8 cellular contexts compared by ENCODE assay signal in genomic region chr20:19976595-19977372, GRCh38. TPM values are rescaled to one million over a fixed set of nuclear protein-coding genes. Genes with fewer than 3 reads are reported as not detected.
DNase-seq lines count a peak whose midpoint lies in the region; ATAC-seq and TF ChIP-seq lines count a peak whose summit lies in the region.

No MANE protein-coding gene starts in this region.

- peak; percentile 97 for DNase-seq in M059J (ENCODE audit: low read depth)
- no peak for DNase-seq in mucosa of descending colon
- no peak for DNase-seq in NCI-H1417 (lab: John Stamatoyannopoulos, UW)
- no peak for DNase-seq in NCI-H2227 treated with DMSO at 0.1 percent for 48 hours (lab: John Stamatoyannopoulos, UW)
- no peak for DNase-seq in GF-D8 (lab: John Stamatoyannopoulos, UW)

- no peak for TF ChIP-seq CTCF in mucosa of descending colon (IDR thresholded peaks at IDR 0.05)

- H3K36me3 ChIP-seq in ACC112 (ENCODE audit: insufficient read depth, low read length) (peaks cover 6% of the 10 kb centered on the region), ectodermal cell (ENCODE audit: control insufficient read depth, insufficient read depth, low read length) (no peaks in the 10 kb centered on the region), mucosa of descending colon (ENCODE audit: low read depth) (no peaks in the 10 kb centered on the region)

- no peaks in the 10 kb centered on the region for H3K27me3 ChIP-seq in ACC112 (ENCODE audit: insufficient read depth, low read length)
- H3K27me3 ChIP-seq in ectodermal cell (ENCODE audit: control insufficient read depth, insufficient read depth, low read length, poor library complexity, severe bottlenecking) = no peaks in the 10 kb centered on the region

- intact Hi-C loops in mucosa of descending colon (cut with DNase I, micrococcal nuclease) = no loop called here

- H3K4me3 ChIP-seq in ACC112 (ENCODE audit: low read depth, low read length) (peak overlapping the region; percentile 85), ectodermal cell (ENCODE audit: insufficient read depth, low read depth, low read length) (no peak overlapping the region), mucosa of descending colon (no peak overlapping the region)

- H3K4me1 ChIP-seq in ACC112 (ENCODE audit: control insufficient read depth, insufficient read depth, low read length, unreplicated experiment) (peaks cover 53% of the 10 kb centered on the region), ectodermal cell (ENCODE audit: control insufficient read depth, insufficient read depth, low read length) (peaks cover 34% of the 10 kb centered on the region), mucosa of descending colon (ENCODE audit: low read depth) (peaks cover 4% of the 10 kb centered on the region)

- ATAC-seq in mucosa of descending colon = peak; percentile 37
- no peak for ATAC-seq in GM18498 (IDR thresholded peaks at IDR 0.05; ENCODE audit: unreplicated experiment)

- H3K79me2 ChIP-seq in ACC112 (ENCODE audit: control insufficient read depth, insufficient read depth, low read length, unreplicated experiment) = peaks cover 67% of the 10 kb centered on the region

- H3K27ac ChIP-seq in ACC112 (ENCODE audit: low read depth, low read length) (peak overlapping the region; percentile 93), ectodermal cell (ENCODE audit: insufficient read depth, low read depth, low read length, poor library complexity, severe bottlenecking) (peak overlapping the region; percentile 83)

- H2AFZ ChIP-seq in ACC112 (ENCODE audit: low read length, unreplicated experiment) = no peak overlapping the region

- H3K9me3 ChIP-seq in ectodermal cell (ENCODE audit: control insufficient read depth, low read length) (no peaks in the 10 kb centered on the region), mucosa of descending colon (no peaks in the 10 kb centered on the region)

- 28 to 36% methylated on average over 7 of the region's 8 CpGs for WGBS in ectodermal cell, 2 experiments

RNA-seq across cellular contexts. Expression of gene NAA20, which starts 40.4 kb away (rescaled TPM):
- total RNA-seq in M059J (2014; rRNA removed; shearing (Covaris generic)) = 103 and 135 TPM in 2 replicates
- polyA plus RNA-seq in ectodermal cell (2013, experiment 1 of 4) = 34.1 TPM
- 39.8 TPM for polyA plus RNA-seq in ectodermal cell (2013, experiment 2 of 4)
- polyA plus RNA-seq in ectodermal cell (2013, experiment 3 of 4) = 37.3 TPM
- polyA plus RNA-seq in ectodermal cell (2013, experiment 4 of 4) = 38.3 TPM
- total RNA-seq in mucosa of descending colon = 10 to 100 TPM; 38.7 to 46.6 (median 42.3) TPM
